ENCODE assay signal across 1 cellular context in genomic region chrX:30313322-30313721, GRCh38.
TF ChIP-seq lines count a peak whose summit lies in the region.

No MANE protein-coding gene starts in this region.

TF ChIP-seq in SK-N-SH, 30 proteins besides CTCF, POLR2A, EP300 and RAD21 (continued from another document):
- no peak for TF ChIP-seq GABPA (IDR thresholded peaks at IDR 0.05; ENCODE audit: low read depth)
- no peak for TF ChIP-seq JUND (IDR thresholded peaks at IDR 0.05)
- TF ChIP-seq FOSL2 (IDR thresholded peaks at IDR 0.05; ENCODE audit: borderline replicate concordance, low read depth) = no peak
- TF ChIP-seq EZH2phosphoT487 (IDR thresholded peaks at IDR 0.05; ENCODE audit: borderline replicate concordance, low read depth) = no peak
- no peak for TF ChIP-seq RXRA (IDR thresholded peaks at IDR 0.05; ENCODE audit: borderline replicate concordance, low read depth)
TF ChIP-seq in SK-N-SH: peak in this region for 0.
